ENCODE assay signal across 1 cellular context in genomic region chr18:76348267-76349066, GRCh38.
TF ChIP-seq lines count a peak whose summit lies in the region.

No MANE protein-coding gene starts in this region.

TF ChIP-seq in HepG2, 621 proteins besides CTCF, POLR2A, EP300 and RAD21 (continued from another document and continues in another):
- TF ChIP-seq ZBTB26 (CRISPR knock-in tag; IDR thresholded peaks at IDR 0.05; ENCODE audit: borderline replicate concordance) (no peak), ARHGAP35 (CRISPR knock-in tag; IDR thresholded peaks at IDR 0.05; ENCODE audit: borderline replicate concordance) (peak; percentile 39; the same call in 1 of the 2 replicates), TCF7L2 (IDR thresholded peaks at IDR 0.05; ENCODE audit: low read depth, low read length) (no peak), MLLT10 (CRISPR knock-in tag; IDR thresholded peaks at IDR 0.05) (no peak), IRF2 (CRISPR knock-in tag; IDR thresholded peaks at IDR 0.05) (0 out of 2 replicates have a peak, but pooled peaks have one; percentile 18), ZFY (CRISPR knock-in tag; IDR thresholded peaks at IDR 0.05) (no peak), ZKSCAN1 (IDR thresholded peaks at IDR 0.05; ENCODE audit: low read length) (no peak), NONO (IDR thresholded peaks at IDR 0.05) (no peak), NONO (CRISPR knock-in tag; conservative IDR thresholded peaks at IDR 0.05) (peak; percentile 31; the same call in 1 of the 2 replicates), MIER3 (CRISPR knock-in tag; IDR thresholded peaks at IDR 0.05; ENCODE audit: borderline replicate concordance) (no peak), ZBTB1 (CRISPR knock-in tag; IDR thresholded peaks at IDR 0.05; ENCODE audit: borderline replicate concordance) (no peak), ZBTB7B (CRISPR knock-in tag; IDR thresholded peaks at IDR 0.05) (peak; percentile 78), TSC22D2 (CRISPR knock-in tag; IDR thresholded peaks at IDR 0.05; ENCODE audit: borderline replicate concordance) (no peak), ZNF274 (CRISPR knock-in tag; IDR thresholded peaks at IDR 0.05) (peak; percentile 62; the same call in 1 of the 2 replicates), ZSCAN9 (CRISPR knock-in tag; IDR thresholded peaks at IDR 0.05; ENCODE audit: borderline replicate concordance) (no peak), ZMAT5 (CRISPR knock-in tag; IDR thresholded peaks at IDR 0.05; ENCODE audit: borderline replicate concordance, low read depth) (no peak), ATF4 (CRISPR knock-in tag; IDR thresholded peaks at IDR 0.05) (0 out of 4 replicates have a peak, but pooled peaks of 1 of the 2 experiments have one; percentile 47), FOXO1 (CRISPR knock-in tag; IDR thresholded peaks at IDR 0.05) (0 out of 2 replicates have a peak, but pooled peaks have one; percentile 43), PAX8 (CRISPR knock-in tag; IDR thresholded peaks at IDR 0.05; ENCODE audit: borderline replicate concordance) (no peak), CENPX (CRISPR knock-in tag; IDR thresholded peaks at IDR 0.05) (no peak), RELA (CRISPR knock-in tag; IDR thresholded peaks at IDR 0.05) (no peak), FOXA1 (IDR thresholded peaks at IDR 0.05) (no peak), FOXA1 (CRISPR knock-in tag; IDR thresholded peaks at IDR 0.05) (peak; percentile 42; the same call in 1 of the 2 replicates), FOXP4 (CRISPR knock-in tag; IDR thresholded peaks at IDR 0.05) (peak; percentile 21; the same call in 1 of the 2 replicates), HDAC6 (IDR thresholded peaks at IDR 0.05; ENCODE audit: low read depth, low read length) (no peak), BORCS8-MEF2B (CRISPR knock-in tag; IDR thresholded peaks at IDR 0.05) (peak; percentile 17; the same call in 1 of the 2 replicates), THAP8 (CRISPR knock-in tag; IDR thresholded peaks at IDR 0.05; ENCODE audit: borderline replicate concordance) (no peak), GABPB1 (CRISPR knock-in tag; IDR thresholded peaks at IDR 0.05) (peak; percentile 47; the same call in 1 of the 2 replicates), GATA4 (IDR thresholded peaks at IDR 0.05; ENCODE audit: borderline replicate concordance, low read depth) (no peak), TFDP1 (CRISPR knock-in tag; IDR thresholded peaks at IDR 0.05; ENCODE audit: borderline replicate concordance) (no peak; the same call in 1 of the 2 replicates), ZGPAT (CRISPR knock-in tag; IDR thresholded peaks at IDR 0.05) (peak; percentile 49; the same call in 1 of the 2 replicates), RBM39 (IDR thresholded peaks at IDR 0.05; ENCODE audit: low read depth, low read length, poor library complexity, severe bottlenecking) (no peak), MAFG (CRISPR knock-in tag; IDR thresholded peaks at IDR 0.05) (no peak), NR3C1 (CRISPR knock-in tag; IDR thresholded peaks at IDR 0.05) (no peak), ZNF18 (CRISPR knock-in tag; IDR thresholded peaks at IDR 0.05; ENCODE audit: insufficient replicate concordance) (no peak), ZNF891 (CRISPR knock-in tag; IDR thresholded peaks at IDR 0.05) (no peak; the same call in 1 of the 2 replicates)
- TF ChIP-seq, protein P1, sequence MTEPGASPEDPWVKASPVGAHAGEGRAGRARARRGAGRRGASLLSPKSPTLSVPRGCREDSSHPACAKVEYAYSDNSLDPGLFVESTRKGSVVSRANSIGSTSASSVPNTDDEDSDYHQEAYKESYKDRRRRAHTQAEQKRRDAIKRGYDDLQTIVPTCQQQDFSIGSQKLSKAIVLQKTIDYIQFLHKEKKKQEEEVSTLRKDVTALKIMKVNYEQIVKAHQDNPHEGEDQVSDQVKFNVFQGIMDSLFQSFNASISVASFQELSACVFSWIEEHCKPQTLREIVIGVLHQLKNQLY (CRISPR knock-in tag; IDR thresholded peaks at IDR 0.05), result no peak
- TF ChIP-seq, protein P2, sequence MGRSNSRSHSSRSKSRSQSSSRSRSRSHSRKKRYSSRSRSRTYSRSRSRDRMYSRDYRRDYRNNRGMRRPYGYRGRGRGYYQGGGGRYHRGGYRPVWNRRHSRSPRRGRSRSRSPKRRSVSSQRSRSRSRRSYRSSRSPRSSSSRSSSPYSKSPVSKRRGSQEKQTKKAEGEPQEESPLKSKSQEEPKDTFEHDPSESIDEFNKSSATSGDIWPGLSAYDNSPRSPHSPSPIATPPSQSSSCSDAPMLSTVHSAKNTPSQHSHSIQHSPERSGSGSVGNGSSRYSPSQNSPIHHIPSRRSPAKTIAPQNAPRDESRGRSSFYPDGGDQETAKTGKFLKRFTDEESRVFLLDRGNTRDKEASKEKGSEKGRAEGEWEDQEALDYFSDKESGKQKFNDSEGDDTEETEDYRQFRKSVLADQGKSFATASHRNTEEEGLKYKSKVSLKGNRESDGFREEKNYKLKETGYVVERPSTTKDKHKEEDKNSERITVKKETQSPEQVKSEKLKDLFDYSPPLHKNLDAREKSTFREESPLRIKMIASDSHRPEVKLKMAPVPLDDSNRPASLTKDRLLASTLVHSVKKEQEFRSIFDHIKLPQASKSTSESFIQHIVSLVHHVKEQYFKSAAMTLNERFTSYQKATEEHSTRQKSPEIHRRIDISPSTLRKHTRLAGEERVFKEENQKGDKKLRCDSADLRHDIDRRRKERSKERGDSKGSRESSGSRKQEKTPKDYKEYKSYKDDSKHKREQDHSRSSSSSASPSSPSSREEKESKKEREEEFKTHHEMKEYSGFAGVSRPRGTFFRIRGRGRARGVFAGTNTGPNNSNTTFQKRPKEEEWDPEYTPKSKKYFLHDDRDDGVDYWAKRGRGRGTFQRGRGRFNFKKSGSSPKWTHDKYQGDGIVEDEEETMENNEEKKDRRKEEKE (IDR thresholded peaks at IDR 0.05), result no peak
- TF ChIP-seq, protein P3, sequence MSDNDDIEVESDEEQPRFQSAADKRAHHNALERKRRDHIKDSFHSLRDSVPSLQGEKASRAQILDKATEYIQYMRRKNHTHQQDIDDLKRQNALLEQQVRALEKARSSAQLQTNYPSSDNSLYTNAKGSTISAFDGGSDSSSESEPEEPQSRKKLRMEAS (IDR thresholded peaks at IDR 0.05), result 0 out of 2 replicates have a peak, but pooled peaks have one; percentile 29
- TF ChIP-seq, protein P4, sequence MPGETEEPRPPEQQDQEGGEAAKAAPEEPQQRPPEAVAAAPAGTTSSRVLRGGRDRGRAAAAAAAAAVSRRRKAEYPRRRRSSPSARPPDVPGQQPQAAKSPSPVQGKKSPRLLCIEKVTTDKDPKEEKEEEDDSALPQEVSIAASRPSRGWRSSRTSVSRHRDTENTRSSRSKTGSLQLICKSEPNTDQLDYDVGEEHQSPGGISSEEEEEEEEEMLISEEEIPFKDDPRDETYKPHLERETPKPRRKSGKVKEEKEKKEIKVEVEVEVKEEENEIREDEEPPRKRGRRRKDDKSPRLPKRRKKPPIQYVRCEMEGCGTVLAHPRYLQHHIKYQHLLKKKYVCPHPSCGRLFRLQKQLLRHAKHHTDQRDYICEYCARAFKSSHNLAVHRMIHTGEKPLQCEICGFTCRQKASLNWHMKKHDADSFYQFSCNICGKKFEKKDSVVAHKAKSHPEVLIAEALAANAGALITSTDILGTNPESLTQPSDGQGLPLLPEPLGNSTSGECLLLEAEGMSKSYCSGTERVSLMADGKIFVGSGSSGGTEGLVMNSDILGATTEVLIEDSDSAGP (CRISPR knock-in tag; IDR thresholded peaks at IDR 0.05; ENCODE audit: borderline replicate concordance), result peak; percentile 73; the same call in 1 of the 2 replicates
- TF ChIP-seq, protein P5, sequence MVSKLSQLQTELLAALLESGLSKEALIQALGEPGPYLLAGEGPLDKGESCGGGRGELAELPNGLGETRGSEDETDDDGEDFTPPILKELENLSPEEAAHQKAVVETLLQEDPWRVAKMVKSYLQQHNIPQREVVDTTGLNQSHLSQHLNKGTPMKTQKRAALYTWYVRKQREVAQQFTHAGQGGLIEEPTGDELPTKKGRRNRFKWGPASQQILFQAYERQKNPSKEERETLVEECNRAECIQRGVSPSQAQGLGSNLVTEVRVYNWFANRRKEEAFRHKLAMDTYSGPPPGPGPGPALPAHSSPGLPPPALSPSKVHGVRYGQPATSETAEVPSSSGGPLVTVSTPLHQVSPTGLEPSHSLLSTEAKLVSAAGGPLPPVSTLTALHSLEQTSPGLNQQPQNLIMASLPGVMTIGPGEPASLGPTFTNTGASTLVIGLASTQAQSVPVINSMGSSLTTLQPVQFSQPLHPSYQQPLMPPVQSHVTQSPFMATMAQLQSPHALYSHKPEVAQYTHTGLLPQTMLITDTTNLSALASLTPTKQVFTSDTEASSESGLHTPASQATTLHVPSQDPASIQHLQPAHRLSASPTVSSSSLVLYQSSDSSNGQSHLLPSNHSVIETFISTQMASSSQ (IDR thresholded peaks at IDR 0.05; ENCODE audit: low read depth), result no peak
- TF ChIP-seq, protein P5 (CRISPR knock-in tag; IDR thresholded peaks at IDR 0.05; ENCODE audit: borderline replicate concordance), result 0 out of 2 replicates have a peak, but pooled peaks have one; percentile 24
